8 cellular contexts compared by ENCODE assay signal in the genomic region with DNA sequence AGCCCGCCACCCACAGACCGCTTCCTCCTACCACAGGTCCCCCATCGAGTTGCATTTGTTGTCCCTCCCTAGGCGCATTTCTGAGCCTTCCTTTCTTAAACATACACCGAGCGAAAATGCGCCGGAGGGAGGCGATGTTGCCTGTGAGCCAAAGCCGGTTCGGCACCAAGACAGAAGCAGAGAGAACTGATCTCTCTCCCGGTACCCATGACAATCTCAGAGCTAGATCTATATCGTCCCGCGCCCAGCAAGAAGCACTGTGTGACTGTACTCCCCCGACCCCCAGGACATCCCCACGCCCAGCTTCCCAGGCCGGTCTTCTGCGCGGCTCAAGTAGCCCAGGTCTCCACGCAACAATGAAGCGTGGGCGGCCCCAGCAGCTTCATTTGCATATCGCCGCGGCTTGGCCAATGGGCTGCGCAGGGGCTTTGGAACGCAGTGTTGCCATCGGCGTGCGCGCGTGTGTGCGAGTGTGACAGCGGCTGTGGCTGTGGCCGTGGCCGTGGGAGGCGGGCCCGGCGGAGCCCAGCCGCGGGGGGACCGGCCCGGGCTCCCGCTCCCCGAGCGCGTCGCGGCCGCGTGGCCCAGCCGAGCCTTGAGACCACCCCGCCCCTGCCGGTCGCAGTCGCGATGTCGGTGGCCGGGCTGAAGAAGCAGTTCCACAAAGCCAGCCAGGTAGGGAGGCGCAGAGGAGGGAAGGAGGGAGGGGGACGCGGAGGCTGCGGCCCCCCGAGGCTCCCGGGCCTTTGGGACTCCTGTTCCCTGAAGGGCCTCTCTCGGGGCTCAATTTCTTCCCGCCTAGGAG. TPM values are rescaled to one million over a fixed set of nuclear protein-coding genes. Genes with fewer than 3 reads are reported as not detected.
A peak's percentile ranks its signal among the peaks of the same experiment; 100 is the strongest.
DNase-seq lines count a peak whose midpoint lies in the region; ATAC-seq and TF ChIP-seq lines count a peak whose summit lies in the region.

SH3GL3 (plus strand) TSS at position 438 of the 805 bp plus-strand sequence; CDS start at position 631, 193 bp downstream.

- POLR2A ChIA-PET in CD8-positive, alpha-beta memory T cell (lab: Charles Lee), result no interaction called here
- POLR2A ChIA-PET in OCI-LY7 (lab: Charles Lee), result no interaction called here

- peak in 2 of 5 donors; percentile 10 to 14 for DNase-seq in CD8-positive, alpha-beta memory T cell
- DNase-seq in T-helper 17 cell (peak in 1 of 3 donors; percentile 15), cardiac fibroblast (ENCODE audit: low read depth in 2 of 2) (peak; percentile 67 to 76), retinal pigment epithelial cell (ENCODE audit: low read depth) (no peak), OCI-LY7 (ENCODE audit: low spot score) (no peak)

- no peaks in the 10 kb centered on the region for H3K79me2 ChIP-seq in OCI-LY7 (ENCODE audit: insufficient read depth, low read depth, low read length)

- intact Hi-C loops in OCI-LY7 (cut with micrococcal nuclease; ENCODE audit: unreplicated experiment), result no loop called here

- H3K9me3 ChIP-seq in CD8-positive, alpha-beta memory T cell (ENCODE audit: low read length), result no peaks in the 10 kb centered on the region
- no peaks in the 10 kb centered on the region for H3K9me3 ChIP-seq in T-helper 17 cell (ENCODE audit: control insufficient read depth, low read length, poor library complexity, severe bottlenecking)
- H3K9me3 ChIP-seq in iPS-15b (ENCODE audit: control insufficient read depth, insufficient read depth, low read length), result no peaks in the 10 kb centered on the region
- no peaks in the 10 kb centered on the region for H3K9me3 ChIP-seq in OCI-LY7 (ENCODE audit: low read length)

- H2AFZ ChIP-seq in OCI-LY7 (ENCODE audit: low read length), result no peak within 1 kb of the TSS

- H3K4me3 ChIP-seq in CD8-positive, alpha-beta memory T cell (ENCODE audit: low read length), result no peak within 1 kb of the TSS
- H3K4me3 ChIP-seq in cardiac fibroblast (replicated peaks in 1 of 2; ENCODE audit: low read depth in 2 of 2, low read length in 2 of 2) (peak within 1 kb of the TSS; percentile 46 to 50), iPS-15b (ENCODE audit: low read depth, low read length) (peak within 1 kb of the TSS; percentile 73), retinal pigment epithelial cell (ENCODE audit: low read length) (peak within 1 kb of the TSS; percentile 61), OCI-LY7 (ENCODE audit: low read depth, low read length, poor library complexity, severe bottlenecking) (no peak within 1 kb of the TSS)

- no peaks in the 10 kb centered on the region for H3K4me1 ChIP-seq in CD8-positive, alpha-beta memory T cell (ENCODE audit: insufficient read depth, low read length)
- H3K4me1 ChIP-seq in iPS-15b (ENCODE audit: control insufficient read depth, insufficient read depth, low read length) (no peaks in the 10 kb centered on the region), OCI-LY7 (ENCODE audit: insufficient read depth, low read length, poor library complexity, severe bottlenecking) (no peaks in the 10 kb centered on the region)

- H3K4me1 Mint-ChIP-seq in CD8-positive, alpha-beta memory T cell, result peaks cover 5 to 12% (median 10%) of the 10 kb centered on the region in 3 donors
- peaks cover 7% of the 10 kb centered on the region for H3K4me1 Mint-ChIP-seq in T-helper 17 cell

- TF ChIP-seq CTCF in cardiac fibroblast (IDR thresholded peaks at IDR 0.05; ENCODE audit: low read depth, low read length) (peak; percentile 35), retinal pigment epithelial cell (conservative IDR thresholded peaks at IDR 0.05; ENCODE audit: low read depth, low read length) (peak; percentile 66), OCI-LY7 (conservative IDR thresholded peaks at IDR 0.05; ENCODE audit: low read length) (no peak)

- peaks cover 12 to 27% of the 10 kb centered on the region in 2 donors for H3K27me3 Mint-ChIP-seq in CD8-positive, alpha-beta memory T cell
- H3K27me3 Mint-ChIP-seq in T-helper 17 cell, result peaks cover 60% of the 10 kb centered on the region

- BruUV-seq in OCI-LY7 (replicated peaks; lab: Mats Ljungman, UMichigan), result no TSS peak

- H3K9ac ChIP-seq in iPS-15b (ENCODE audit: low read depth, low read length), result no peak within 1 kb of the TSS

- H3K9me2 ChIP-seq in OCI-LY7 (ENCODE audit: insufficient read depth, low read length), result no peaks in the 10 kb centered on the region

- H3K27ac ChIP-seq in CD8-positive, alpha-beta memory T cell (ENCODE audit: low read depth, low read length), result no peak within 1 kb of the TSS
- H3K27ac ChIP-seq in OCI-LY7 (ENCODE audit: low read depth, low read length, poor library complexity, severe bottlenecking), result no peak within 1 kb of the TSS

- H3K36me3 Mint-ChIP-seq in CD8-positive, alpha-beta memory T cell, result peaks cover 0 to 1% (median 0%) of the 10 kb centered on the region in 3 donors
- H3K36me3 Mint-ChIP-seq in T-helper 17 cell (ENCODE audit: low read depth), result no peaks in the 10 kb centered on the region

- ATAC-seq in HG03521 (IDR thresholded peaks at IDR 0.05; ENCODE audit: unreplicated experiment), result peak; percentile 74
- ATAC-seq in T-helper 17 cell, result peak; percentile 93
- no peak for ATAC-seq in HG02970 (IDR thresholded peaks at IDR 0.05; ENCODE audit: low FRiP score, unreplicated experiment)

- H4K20me1 ChIP-seq in OCI-LY7 (ENCODE audit: insufficient read depth, low read length), result no peaks in the 10 kb centered on the region

- peak within 1 kb of the TSS in 5 of 7 donors; percentile 61 to 78 (median 65) for H3K4me3 Mint-ChIP-seq in CD8-positive, alpha-beta memory T cell
- peak within 1 kb of the TSS; percentile 87 for H3K4me3 Mint-ChIP-seq in T-helper 17 cell

- CTCF ChIA-PET in CD8-positive, alpha-beta memory T cell (lab: Charles Lee), result no interaction called here
- CTCF ChIA-PET in OCI-LY7 (lab: Charles Lee; ENCODE audit: unreplicated experiment), result no interaction called here

- H3K27ac Mint-ChIP-seq in CD8-positive, alpha-beta memory T cell, result peak within 1 kb of the TSS in 1 of 8 donors; percentile 43
- no peak within 1 kb of the TSS for H3K27ac Mint-ChIP-seq in T-helper 17 cell

- H3K27me3 ChIP-seq in CD8-positive, alpha-beta memory T cell (ENCODE audit: insufficient read depth, low read length, poor library complexity, severe bottlenecking), result no peaks in the 10 kb centered on the region
- H3K27me3 ChIP-seq in iPS-15b (ENCODE audit: control insufficient read depth, insufficient read depth, low read length), result peaks cover 29% of the 10 kb centered on the region

- H3K36me3 ChIP-seq in CD8-positive, alpha-beta memory T cell (ENCODE audit: insufficient read depth, low read length), result no peaks in the 10 kb centered on the region
- H3K36me3 ChIP-seq in iPS-15b (ENCODE audit: control insufficient read depth, insufficient read depth, low read length), result no peaks in the 10 kb centered on the region
- H3K36me3 ChIP-seq in OCI-LY7 (ENCODE audit: insufficient read depth, low read length), result no peaks in the 10 kb centered on the region

- no peaks in the 10 kb centered on the region for H3K9me3 Mint-ChIP-seq in CD8-positive, alpha-beta memory T cell

- H3K4me2 ChIP-seq in OCI-LY7 (ENCODE audit: low read length), result no peak within 1 kb of the TSS

RNA-seq across cellular contexts. Expression of gene SH3GL3, which starts in this region (rescaled TPM):
- total RNA-seq in CD8-positive, alpha-beta memory T cell, result not detected
- not detected for polyA plus RNA-seq in CD8-positive, alpha-beta memory T cell
- total RNA-seq in T-helper 17 cell, result under 1 TPM in 1 of 2 donors, not detected in 1; 0.34 TPM
- total RNA-seq in OCI-LY7 (2014; rRNA removed; shearing (Covaris generic)), result not detected in 2 replicates
- not detected in 2 replicates for total RNA-seq in OCI-LY7 (2022)

Comparison
In these comparisons a context has a peak if more than half of its experiments do, and no peak if none do; other contexts are left out.
1. Peak in ATAC-seq in T-helper 17 cell; RNA of the gene not detected or under 1 TPM.
2. DNase-seq: peak in cardiac fibroblast (2 of 2); none in retinal pigment epithelial cell (single experiment) and OCI-LY7 (single experiment).
3. H3K4me3 ChIP-seq: peak in cardiac fibroblast (2 of 2), iPS-15b (single experiment) and retinal pigment epithelial cell (single experiment); none in CD8-positive, alpha-beta memory T cell (single experiment) and OCI-LY7 (single experiment).